ENCODE assay signal across 26 cellular contexts in genomic region chr5:160629007-160629402, GRCh38.
DNase-seq lines count a peak whose midpoint lies in the region; ATAC-seq and TF ChIP-seq lines count a peak whose summit lies in the region.
"Had no signal": no experiment of that assay in that cellular context is flagged by ENCODE, and none has a peak within 500 bp of the region (broad histone marks: within the 10 kb centered on the region; RNA-seq: fewer than 3 reads in every experiment).

No MANE protein-coding gene starts in this region.

- TF ChIP-seq CTCF in mucosa of descending colon (IDR thresholded peaks at IDR 0.05): no peak

- peaks cover 34% of the 10 kb centered on the region for H3K4me1 ChIP-seq in mucosa of descending colon (ENCODE audit: low read depth)
- H3K4me1 ChIP-seq: left lung had no signal

- no peaks in the 10 kb centered on the region for H3K36me3 ChIP-seq in mucosa of descending colon (ENCODE audit: low read depth)
- H3K36me3 ChIP-seq: left lung had no signal

- no peak overlapping the region for H3K27ac Mint-ChIP-seq in natural killer cell treated with Interleukin-12 subunit alpha and Interleukin-12 subunit beta and Interleukin-15 and Interleukin-18, amount 100 ng/mL, for 72 hours
- H3K27ac Mint-ChIP-seq: activated B cell treated with CpG ODN at 0.5 μM for 24 hours; activated naive CD8-positive, alpha-beta T cell treated with anti-CD3 and anti-CD28 coated beads, Interleukin-2, amount 10 ng/mL, durations not matched to agents 7 days and 5 days; CD4-positive, alpha-beta memory T cell; immature natural killer cell; naive B cell; stimulated activated naive CD8-positive, alpha-beta T cell treated with anti-CD3 and anti-CD28 coated beads, Interleukin-15, Interleukin-2, amounts not matched to agents 100 ng/mL and 50 ng/mL, for 24 hours had no signal

- peak; percentile 57 for ATAC-seq in mucosa of descending colon
- ATAC-seq in natural killer cell treated with Interleukin-12 subunit alpha and Interleukin-12 subunit beta and Interleukin-15 and Interleukin-18, amount 100 ng/mL, for 72 hours: no peak
- no peak for ATAC-seq in GM19324 (IDR thresholded peaks at IDR 0.05; ENCODE audit: low FRiP score, unreplicated experiment)
- ATAC-seq: esophagus mucosa, left lung had no signal

- no peaks in the 10 kb centered on the region for H3K9me3 Mint-ChIP-seq in natural killer cell treated with Interleukin-12 subunit alpha and Interleukin-12 subunit beta and Interleukin-15 and Interleukin-18, amount 100 ng/mL, for 72 hours
- H3K9me3 Mint-ChIP-seq: activated B cell treated with CpG ODN at 0.5 μM for 24 hours; stimulated activated naive CD8-positive, alpha-beta T cell treated with anti-CD3 and anti-CD28 coated beads, Interleukin-15, Interleukin-2, amounts not matched to agents 100 ng/mL and 50 ng/mL, for 24 hours had no signal

- no peaks in the 10 kb centered on the region for H3K9me3 ChIP-seq in mucosa of descending colon
- H3K9me3 ChIP-seq: left lung had no signal

- H3K4me3 Mint-ChIP-seq in natural killer cell treated with Interleukin-12 subunit alpha and Interleukin-12 subunit beta and Interleukin-15 and Interleukin-18, amount 100 ng/mL, for 72 hours: no peak overlapping the region
- H3K4me3 Mint-ChIP-seq: activated B cell treated with CpG ODN at 0.5 μM for 24 hours; activated naive CD8-positive, alpha-beta T cell treated with anti-CD3 and anti-CD28 coated beads, Interleukin-2, amount 10 ng/mL, durations not matched to agents 7 days and 5 days; CD4-positive, alpha-beta memory T cell; immature natural killer cell; naive B cell; stimulated activated naive CD8-positive, alpha-beta T cell treated with anti-CD3 and anti-CD28 coated beads, Interleukin-15, Interleukin-2, amounts not matched to agents 100 ng/mL and 50 ng/mL, for 24 hours had no signal

- peak; percentile 84 for DNase-seq in G401 (ENCODE audit: low spot score)
- peak; percentile 90 for DNase-seq in NCI-H1436 treated with DMSO at 0.1 percent for 48 hours (lab: John Stamatoyannopoulos, UW)
- DNase-seq in NCI-H524 treated with DMSO at 0.1 percent for 48 hours (lab: John Stamatoyannopoulos, UW): peak; percentile 92
- no peak for DNase-seq in mucosa of descending colon
- DNase-seq in SKM-1 (lab: John Stamatoyannopoulos, UW; ENCODE audit: unreplicated experiment): no peak
- DNase-seq in natural killer cell treated with Interleukin-12 subunit alpha and Interleukin-12 subunit beta and Interleukin-15 and Interleukin-18, amount 100 ng/mL, for 72 hours (ENCODE audit: low spot score): no peak
- DNase-seq: activated B cell treated with CpG ODN at 0.5 μM for 24 hours; activated CD4-positive, alpha-beta T cell treated with anti-CD3 and anti-CD28 coated beads, Interleukin-2, amount 50 U/mL, for 4 hours; activated naive CD8-positive, alpha-beta T cell treated with anti-CD3 and anti-CD28 coated beads, Interleukin-2, amount 10 ng/mL, durations not matched to agents 7 days and 5 days; CD4-positive, alpha-beta memory T cell; DMS153; effector memory CD4-positive, alpha-beta T cell; immature natural killer cell; Karpas-422; left lung; mesendoderm; MV-4-11; naive B cell; NK-92 treated with Interleukin-12 subunit alpha and Interleukin-12 subunit beta, amount 100 ng/mL, for 24 hours; PC-9; SHP77; T1000; trophoblast cell had no signal

- no peaks in the 10 kb centered on the region for H3K36me3 Mint-ChIP-seq in natural killer cell treated with Interleukin-12 subunit alpha and Interleukin-12 subunit beta and Interleukin-15 and Interleukin-18, amount 100 ng/mL, for 72 hours
- H3K36me3 Mint-ChIP-seq: activated naive CD8-positive, alpha-beta T cell treated with anti-CD3 and anti-CD28 coated beads, Interleukin-2, amount 10 ng/mL, durations not matched to agents 7 days and 5 days; CD4-positive, alpha-beta memory T cell; immature natural killer cell; naive B cell had no signal

- no peak overlapping the region for H3K4me3 ChIP-seq in mucosa of descending colon
- H3K4me3 ChIP-seq: left lung, PC-9 had no signal

- peaks cover 9 to 36% of the 10 kb centered on the region in 2 donors for H3K27me3 Mint-ChIP-seq in natural killer cell treated with Interleukin-12 subunit alpha and Interleukin-12 subunit beta and Interleukin-15 and Interleukin-18, amount 100 ng/mL, for 72 hours

- H3K4me1 Mint-ChIP-seq in natural killer cell treated with Interleukin-12 subunit alpha and Interleukin-12 subunit beta and Interleukin-15 and Interleukin-18, amount 100 ng/mL, for 72 hours (ENCODE audit: low read depth in 2 of 2): no peaks in the 10 kb centered on the region
- H3K4me1 Mint-ChIP-seq: activated B cell treated with CpG ODN at 0.5 μM for 24 hours; activated naive CD8-positive, alpha-beta T cell treated with anti-CD3 and anti-CD28 coated beads, Interleukin-2, amount 10 ng/mL, durations not matched to agents 7 days and 5 days; CD4-positive, alpha-beta memory T cell; immature natural killer cell; naive B cell had no signal

- intact Hi-C loops in mucosa of descending colon (cut with DNase I, micrococcal nuclease): no loop called here

- in situ Hi-C loops in G401 (cut with HindIII; ENCODE audit: low sequenced_read_pairs): no loop called here

Comparison
In these comparisons a context has a peak if more than half of its experiments do, and no peak if none do; other contexts are left out.
1. DNase-seq: peak in G401 (single experiment), NCI-H1436 treated with DMSO at 0.1 percent for 48 hours (single experiment) and NCI-H524 treated with DMSO at 0.1 percent for 48 hours (single experiment); none in mucosa of descending colon (0 of 3), SKM-1 (single experiment) and natural killer cell treated with Interleukin-12 subunit alpha and Interleukin-12 subunit beta and Interleukin-15 and Interleukin-18, amount 100 ng/mL, for 72 hours (single experiment).